In genomic region chr3:71983694-71984093, GRCh38 we compare ENCODE assay signal across 13 cellular contexts.
"Had no signal": no experiment of that assay in that cellular context is flagged by ENCODE, and none has a peak within 500 bp of the region (broad histone marks: within the 10 kb centered on the region; RNA-seq: fewer than 3 reads in every experiment).

No MANE protein-coding gene starts in this region.

- H3K4me1 Mint-ChIP-seq: neural crest cell had no signal

- DNase-seq: activated naive CD4-positive, alpha-beta T cell treated with anti-CD3 and anti-CD28 coated beads, Interleukin-2, amount 50 U/mL, for 16 hours; islet precursor cell; right cardiac atrium; stimulated activated CD4-positive, alpha-beta T cell treated with anti-CD3 and anti-CD28 coated beads, Interleukin-4, amount 100 ng/mL, for 24 hours; stimulated activated naive CD8-positive, alpha-beta T cell treated with anti-CD3 and anti-CD28 coated beads, Interleukin-15, Interleukin-2, amounts not matched to agents 100 U/mL and 50 U/mL, for 24 hours; T-cell; transverse colon had no signal

- FAIRE-seq: colon had no signal

- H3K27me3 Mint-ChIP-seq: T-cell had no signal

- H3K27me3 ChIP-seq: transverse colon, vagina had no signal

- H3K36me3 Mint-ChIP-seq: T-cell had no signal

- H3K4me1 ChIP-seq: prostate gland, transverse colon, vagina had no signal

- H3K36me3 ChIP-seq: prostate gland, transverse colon, vagina had no signal

- H3K27ac Mint-ChIP-seq: T-cell had no signal

- H3K4me3 Mint-ChIP-seq: neural crest cell had no signal

- H3K9me3 ChIP-seq: prostate gland, transverse colon, vagina had no signal

- H3K9me3 Mint-ChIP-seq: neural crest cell, T-cell had no signal

- H3K4me3 ChIP-seq: prostate gland, skin epidermis, transverse colon, vagina had no signal

- H3K27ac ChIP-seq: prostate gland, skin epidermis had no signal

- ATAC-seq: esophagus mucosa; right cardiac atrium; stimulated activated naive CD8-positive, alpha-beta T cell treated with anti-CD3 and anti-CD28 coated beads, Interleukin-15, Interleukin-2, amounts not matched to agents 100 U/mL and 50 U/mL, for 24 hours; T-cell had no signal
